11 cellular contexts compared by ENCODE assay signal in the genomic region with DNA sequence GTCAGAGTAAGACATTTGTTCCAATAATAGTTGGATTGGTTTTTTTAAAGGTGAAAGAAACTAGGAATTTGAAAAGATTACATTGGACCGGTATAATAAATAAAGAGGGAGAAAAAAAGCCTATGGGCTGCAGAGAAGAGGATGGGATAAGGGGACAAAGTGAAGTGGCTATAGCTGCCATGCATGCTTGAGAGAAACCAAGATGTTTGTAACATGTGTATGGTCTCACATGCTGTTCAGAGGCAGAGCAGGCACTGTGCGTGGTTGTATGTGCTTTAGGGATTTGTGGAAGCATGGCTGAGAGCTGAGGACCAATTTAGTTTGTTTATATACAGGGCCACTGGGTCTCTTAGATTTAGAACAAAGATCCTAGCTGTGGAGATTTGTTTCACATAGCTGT. TPM values are rescaled to one million over a fixed set of nuclear protein-coding genes. Genes with fewer than 3 reads are reported as not detected.
DNase-seq lines count a peak whose midpoint lies in the region; ATAC-seq and TF ChIP-seq lines count a peak whose summit lies in the region.
"Had no signal": no experiment of that assay in that cellular context is flagged by ENCODE, and none has a peak within 500 bp of the region (broad histone marks: within the 10 kb centered on the region; RNA-seq: fewer than 3 reads in every experiment).

No MANE protein-coding gene starts in this region.

- TF ChIP-seq POLR2A in breast epithelium (IDR thresholded peaks at IDR 0.05) (no peak), vagina (IDR thresholded peaks at IDR 0.05) (no peak)

- no peaks in the 10 kb centered on the region for H3K27me3 ChIP-seq in breast epithelium
- no peaks in the 10 kb centered on the region for H3K27me3 ChIP-seq in adipocyte (replicated peaks; ENCODE audit: control insufficient read depth, insufficient read depth, low read length)
- no peaks in the 10 kb centered on the region for H3K27me3 ChIP-seq in vagina

- H3K9me3 ChIP-seq in breast epithelium (no peaks in the 10 kb centered on the region), adipocyte (ENCODE audit: control insufficient read depth, low read length) (no peaks in the 10 kb centered on the region), vagina (no peaks in the 10 kb centered on the region)

- H3K27ac ChIP-seq in breast epithelium (peak overlapping the region in 1 of 2 donors; percentile 12), vagina (peak overlapping the region; percentile 35)
- H3K27ac ChIP-seq: epithelial cell of prostate had no signal

- H3K36me3 Mint-ChIP-seq in MCF 10A (ENCODE audit: insufficient read depth, unreplicated experiment), result no peaks in the 10 kb centered on the region

- no peaks in the 10 kb centered on the region for H3K36me3 ChIP-seq in breast epithelium
- H3K36me3 ChIP-seq in adipocyte (ENCODE audit: control insufficient read depth, insufficient read depth, low read length, severe bottlenecking), result peaks cover 1% of the 10 kb centered on the region
- H3K36me3 ChIP-seq in vagina, result no peaks in the 10 kb centered on the region

- CTCF ChIA-PET in MCF 10A (lab: Yijun Ruan, JAX), result interaction anchor here (0.5 to 1.0 kb wide), 4 partner anchors 32 to 626 kb away, joined by 3 to 5 read pairs (median 3); a partner anchor contains a TSS

- H3K4me3 Mint-ChIP-seq in MCF 10A (ENCODE audit: unreplicated experiment), result no peak overlapping the region

- H3K9me3 Mint-ChIP-seq in MCF 10A (ENCODE audit: unreplicated experiment), result no peaks in the 10 kb centered on the region

- POLR2A ChIA-PET in MCF 10A (lab: Yijun Ruan, JAX), result no interaction called here

- intact Hi-C loops in MCF 10A (cut with micrococcal nuclease), result no loop called here
- intact Hi-C loops in breast epithelium (cut with DNase I; ENCODE audit: low total_unique reads), result no loop called here
- intact Hi-C loops in vagina (cut with DNase I), result no loop called here

- ATAC-seq in GM18498 (IDR thresholded peaks at IDR 0.05; ENCODE audit: unreplicated experiment) (no peak), HG02798 (IDR thresholded peaks at IDR 0.05; ENCODE audit: poor library complexity, unreplicated experiment) (no peak)

- peaks cover 19% of the 10 kb centered on the region for H3K4me1 Mint-ChIP-seq in MCF 10A (ENCODE audit: insufficient read depth, unreplicated experiment)

- no peak overlapping the region for H3K4me3 ChIP-seq in breast epithelium
- H3K4me3 ChIP-seq in adipocyte (ENCODE audit: low read length), result peak overlapping the region; percentile 48
- H3K4me3 ChIP-seq in vagina, result no peak overlapping the region

- peak overlapping the region; percentile 35 for H3K9ac ChIP-seq in adipocyte (ENCODE audit: low read length)

- BruUV-seq in MCF 10A (replicated peaks; lab: Mats Ljungman, UMichigan), result no TSS peak

- H3K27ac Mint-ChIP-seq in MCF 10A (ENCODE audit: low read depth, unreplicated experiment), result peak overlapping the region; percentile 67

- H3K27me3 Mint-ChIP-seq in MCF 10A (ENCODE audit: insufficient read depth, unreplicated experiment), result no peaks in the 10 kb centered on the region

- TF ChIP-seq CTCF in MCF 10A (IDR thresholded peaks at IDR 0.05; ENCODE audit: unreplicated experiment) (no peak), breast epithelium (IDR thresholded peaks at IDR 0.05) (no peak), vagina (IDR thresholded peaks at IDR 0.05) (no peak)

- DNase-seq in MCF 10A (ENCODE audit: unreplicated experiment) (no peak), breast epithelium (ENCODE audit: low spot score in 2 of 2) (no peak), adipocyte (ENCODE audit: low read depth) (peak; percentile 58), lung microvascular endothelial cell (ENCODE audit: low read depth in 2 of 2) (peak; percentile 23), vagina (ENCODE audit: extremely low spot score in 2 of 2) (no peak), MV-4-11 (lab: John Stamatoyannopoulos, UW) (no peak)
- DNase-seq: activated T-cell treated with anti-CD3 and anti-CD28 coated beads, Interleukin-2, amount 50 U/mL, for 48 hours; SIG-M5 had no signal

- no peaks in the 10 kb centered on the region for H3K4me1 ChIP-seq in breast epithelium
- peaks cover 42% of the 10 kb centered on the region for H3K4me1 ChIP-seq in adipocyte (ENCODE audit: control insufficient read depth, insufficient read depth, low read length)
- peaks cover 38% of the 10 kb centered on the region for H3K4me1 ChIP-seq in vagina

RNA-seq across cellular contexts. Expression of a gene that starts 32.7 kb away (rescaled TPM):
- total RNA-seq in MCF 10A (2022) (26.4 and 30.5 TPM in 2 replicates), breast epithelium (10 to 100 TPM; 64.6 to 71.2 (median 65.1) TPM), lung microvascular endothelial cell (24.0 and 26.6 TPM in 2 replicates), vagina (33.9 TPM)

Comparison
In these comparisons a context has a peak if more than half of its experiments do, and no peak if none do; other contexts are left out.
1. DNase-seq: peak in adipocyte (single experiment) and lung microvascular endothelial cell (2 of 2); none in MCF 10A (single experiment), breast epithelium (0 of 2), vagina (0 of 2) and MV-4-11 (single experiment).